1 cellular context compared by ENCODE assay signal in genomic region chr10:43036581-43037428, GRCh38.
TF ChIP-seq lines count a peak whose summit lies in the region.

No MANE protein-coding gene starts in this region.

TF ChIP-seq in H1, 55 proteins besides CTCF, POLR2A, EP300 and RAD21:
- TF ChIP-seq, protein P1, sequence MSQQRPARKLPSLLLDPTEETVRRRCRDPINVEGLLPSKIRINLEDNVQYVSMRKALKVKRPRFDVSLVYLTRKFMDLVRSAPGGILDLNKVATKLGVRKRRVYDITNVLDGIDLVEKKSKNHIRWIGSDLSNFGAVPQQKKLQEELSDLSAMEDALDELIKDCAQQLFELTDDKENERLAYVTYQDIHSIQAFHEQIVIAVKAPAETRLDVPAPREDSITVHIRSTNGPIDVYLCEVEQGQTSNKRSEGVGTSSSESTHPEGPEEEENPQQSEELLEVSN (IDR thresholded peaks at IDR 0.05) = no peak
- TF ChIP-seq SP2 (IDR thresholded peaks at IDR 0.05; ENCODE audit: low read length) (no peak), BACH1 (IDR thresholded peaks at IDR 0.05; ENCODE audit: low read length) (no peak), CBX5 (IDR thresholded peaks at IDR 0.05; ENCODE audit: low read depth, low read length) (no peak), KDM1A (IDR thresholded peaks at IDR 0.05; ENCODE audit: borderline replicate concordance, low read length) (no peak), KDM5A (IDR thresholded peaks at IDR 0.05; ENCODE audit: low read length) (no peak), YY1 (IDR thresholded peaks at IDR 0.05; ENCODE audit: low read depth, low read length) (no peak), GTF2F1 (IDR thresholded peaks at IDR 0.05; ENCODE audit: borderline replicate concordance, low read depth, low read length) (no peak)
